Comparison of ENCODE assay signal across 24 cellular contexts in the genomic region with DNA sequence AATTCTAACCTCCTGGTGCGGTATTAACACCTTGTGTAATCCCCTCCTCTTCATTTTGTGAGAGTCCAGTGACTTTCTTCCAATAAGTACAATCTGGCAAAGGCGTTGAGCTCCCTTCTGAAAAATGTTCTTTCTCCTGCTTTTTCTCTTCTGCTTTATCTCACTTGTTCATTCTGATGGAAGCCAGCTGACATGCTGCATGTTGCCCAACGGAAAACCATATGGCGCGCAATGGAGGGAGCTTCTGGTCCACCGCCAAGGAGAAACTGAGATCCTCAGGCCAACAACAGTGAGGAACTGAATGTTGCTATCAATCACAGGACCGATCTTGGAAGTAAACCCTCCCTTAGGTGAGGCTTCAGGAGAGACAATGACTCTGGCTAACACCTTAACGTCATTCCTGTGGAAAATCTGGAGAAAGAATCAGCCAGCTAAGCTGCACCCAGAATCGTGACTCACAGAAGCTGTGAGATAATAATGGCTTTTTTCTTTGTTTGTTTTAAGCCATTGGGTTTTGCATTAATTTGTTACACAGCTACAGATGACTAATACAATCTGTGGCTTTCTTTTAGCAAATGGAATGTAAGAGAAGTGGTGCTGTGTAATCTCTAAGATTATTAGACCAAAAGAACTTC.
DNase-seq lines count a peak whose midpoint lies in the region; ATAC-seq, FAIRE-seq and TF ChIP-seq lines count a peak whose summit lies in the region.
"Had no signal": no experiment of that assay in that cellular context is flagged by ENCODE, and none has a peak within 500 bp of the region (broad histone marks: within the 10 kb centered on the region; RNA-seq: fewer than 3 reads in every experiment).

No MANE protein-coding gene starts in this region.

- no peaks in the 10 kb centered on the region for H4K20me1 ChIP-seq in PC-3 (ENCODE audit: low read length)
- H4K20me1 ChIP-seq in astrocyte (ENCODE audit: insufficient read depth, low read length), result no peaks in the 10 kb centered on the region
- no peaks in the 10 kb centered on the region for H4K20me1 ChIP-seq in smooth muscle cell (ENCODE audit: low read depth)

- POLR2A ChIA-PET in PC-3 (lab: Charles Lee; ENCODE audit: unreplicated experiment), result no interaction called here

- H3K4me3 ChIP-seq in PC-3 (ENCODE audit: low read length) (no peak overlapping the region), astrocyte (ENCODE audit: insufficient read depth, low read depth, low read length) (no peak overlapping the region), smooth muscle cell (no peak overlapping the region)
- H3K4me3 ChIP-seq: GM23338, PC-9 had no signal

- peak overlapping the region; percentile 74 for H3K27ac Mint-ChIP-seq in astrocyte (ENCODE audit: unreplicated experiment)
- H3K27ac Mint-ChIP-seq: CD4-positive, alpha-beta memory T cell; GM23338 had no signal

- CTCF ChIA-PET in PC-3 (lab: Charles Lee), result no interaction called here

- no peaks in the 10 kb centered on the region for H3K27me3 Mint-ChIP-seq in astrocyte (ENCODE audit: low read depth, unreplicated experiment)
- H3K27me3 Mint-ChIP-seq: CD4-positive, alpha-beta memory T cell had no signal

- no peak overlapping the region for H2AFZ ChIP-seq in PC-3 (ENCODE audit: low read length)
- no peak overlapping the region for H2AFZ ChIP-seq in astrocyte (ENCODE audit: low read depth, low read length)
- H2AFZ ChIP-seq in smooth muscle cell (ENCODE audit: low read depth), result no peak overlapping the region
- H2AFZ ChIP-seq: GM23338, PC-9 had no signal

- no peak overlapping the region for H3K4me3 Mint-ChIP-seq in astrocyte (ENCODE audit: unreplicated experiment)
- H3K4me3 Mint-ChIP-seq: CD4-positive, alpha-beta memory T cell; GM23338 had no signal

- no peak overlapping the region for H3K9ac ChIP-seq in PC-3 (ENCODE audit: low read length)
- H3K9ac ChIP-seq in astrocyte (ENCODE audit: low read length), result peak overlapping the region; percentile 54
- peak overlapping the region; percentile 52 for H3K9ac ChIP-seq in smooth muscle cell (ENCODE audit: low read depth)

- WGBS in smooth muscle cell (ENCODE audit: low lambda C conversion rate), result 66% methylated on average over 9 of the region's 9 CpGs

- peaks cover 3% of the 10 kb centered on the region for H3K9me3 Mint-ChIP-seq in astrocyte (ENCODE audit: unreplicated experiment)
- H3K9me3 Mint-ChIP-seq: GM23338 had no signal

- H3K27ac ChIP-seq in PC-3 (ENCODE audit: low read length) (no peak overlapping the region), astrocyte (ENCODE audit: low read depth, low read length) (peak overlapping the region; percentile 80), smooth muscle cell (ENCODE audit: low read depth) (peak overlapping the region; percentile 95)
- H3K27ac ChIP-seq: PC-9, RWPE1 had no signal

- DNase-seq in PC-3 (peak; percentile 4), astrocyte (ENCODE audit: low read depth) (peak; percentile 55), glomerular visceral epithelial cell (ENCODE audit: extremely low spot score) (peak; percentile 48), smooth muscle cell (lab: John Stamatoyannopoulos, UW; ENCODE audit: unreplicated experiment) (no peak), NCI-H1930 (lab: John Stamatoyannopoulos, UW) (no peak)
- no peak for DNase-seq in central memory CD4-positive, alpha-beta T cell
- no peak for DNase-seq in stimulated activated CD4-positive, alpha-beta T cell treated with anti-CD3 and anti-CD28 coated beads, Interleukin-4, amount 100 ng/mL, for 4 hours
- DNase-seq: C1 segment of cervical spinal cord; CD4-positive, alpha-beta memory T cell; COR-L47; HCEC 1CT; NCI-H1092; NCI-H1417 treated with DMSO at 0.1 percent for 48 hours; NCI-H187; NCI-H2171 treated with DMSO at 0.1 percent for 48 hours; NCI-H345; NCI-H524; NCI-H774; NK-92 treated with Interleukin-12 subunit alpha and Interleukin-12 subunit beta, amount 100 ng/mL, for 24 hours; PC-9; SHP77 had no signal

- H3K4me2 ChIP-seq in PC-3 (ENCODE audit: low read length) (no peak overlapping the region), astrocyte (ENCODE audit: low read length) (peak overlapping the region; percentile 30), smooth muscle cell (no peak overlapping the region)
- H3K4me2 ChIP-seq: GM23338, PC-9 had no signal

- H3K36me3 ChIP-seq in PC-3 (ENCODE audit: low read depth, low read length), result no peaks in the 10 kb centered on the region
- H3K36me3 ChIP-seq in astrocyte (ENCODE audit: insufficient read depth, low read length), result no peaks in the 10 kb centered on the region
- H3K36me3 ChIP-seq in smooth muscle cell (ENCODE audit: low read depth), result no peaks in the 10 kb centered on the region

- no peaks in the 10 kb centered on the region for H3K9me2 ChIP-seq in PC-3 (replicated peaks; ENCODE audit: low read length)

- H3K4me1 Mint-ChIP-seq in astrocyte (ENCODE audit: low read depth, unreplicated experiment), result peaks cover 13% of the 10 kb centered on the region
- H3K4me1 Mint-ChIP-seq: CD4-positive, alpha-beta memory T cell; GM23338 had no signal

- H3K36me3 Mint-ChIP-seq in astrocyte (ENCODE audit: low read depth, unreplicated experiment), result no peaks in the 10 kb centered on the region
- H3K36me3 Mint-ChIP-seq: CD4-positive, alpha-beta memory T cell had no signal

- H3K9me3 ChIP-seq in PC-3 (ENCODE audit: low read length) (peaks cover 10% of the 10 kb centered on the region; the same call in 1 of the 2 replicates), astrocyte (ENCODE audit: insufficient read depth, low read depth, low read length) (peaks cover 6% of the 10 kb centered on the region), smooth muscle cell (replicated peaks; ENCODE audit: low read depth) (no peaks in the 10 kb centered on the region)

- ATAC-seq in PC-3, result no peak
- ATAC-seq: GM23338 had no signal

- H3F3A ChIP-seq in PC-3 (ENCODE audit: low read length, unreplicated experiment), result no peaks in the 10 kb centered on the region
- no peaks in the 10 kb centered on the region for H3F3A ChIP-seq in smooth muscle cell (ENCODE audit: low read depth)

- intact Hi-C loops in PC-3 (cut with micrococcal nuclease), result no loop called here

- no TSS peak for BruUV-seq in PC-3 (replicated peaks; lab: Mats Ljungman, UMichigan)

- no peaks in the 10 kb centered on the region for H3K27me3 ChIP-seq in PC-3 (ENCODE audit: low read length)
- H3K27me3 ChIP-seq in astrocyte (ENCODE audit: insufficient read depth, low read length), result no peaks in the 10 kb centered on the region
- H3K27me3 ChIP-seq in smooth muscle cell (ENCODE audit: low read depth), result no peaks in the 10 kb centered on the region

- no peak for TF ChIP-seq CTCF in PC-3 (conservative IDR thresholded peaks at IDR 0.05; ENCODE audit: low read depth, low read length)
- no peak for TF ChIP-seq CTCF in astrocyte (IDR thresholded peaks at IDR 0.05; ENCODE audit: insufficient read depth, low read depth, low read length)
- TF ChIP-seq CTCF in smooth muscle cell (IDR thresholded peaks at IDR 0.05; ENCODE audit: borderline replicate concordance, insufficient read depth, poor library complexity, severe bottlenecking), result no peak

- FAIRE-seq in astrocyte (lab: Jason Lieb, UNC), result no peak
- FAIRE-seq: G401.6 had no signal

- H3K4me1 ChIP-seq in PC-3 (ENCODE audit: insufficient read depth, low read length) (no peaks in the 10 kb centered on the region), astrocyte (ENCODE audit: insufficient read depth, low read length) (no peaks in the 10 kb centered on the region), smooth muscle cell (ENCODE audit: low read depth) (no peaks in the 10 kb centered on the region)

- H3K79me2 ChIP-seq in PC-3 (ENCODE audit: low read length), result no peaks in the 10 kb centered on the region
- H3K79me2 ChIP-seq in astrocyte (ENCODE audit: insufficient read depth, low read length), result no peaks in the 10 kb centered on the region
- H3K79me2 ChIP-seq in smooth muscle cell (ENCODE audit: low read depth), result no peaks in the 10 kb centered on the region

Comparison
In these comparisons a context has a peak if more than half of its experiments do, and no peak if none do; other contexts are left out.
1. DNase-seq: peak in PC-3 (single experiment), astrocyte (single experiment) and glomerular visceral epithelial cell (single experiment); none in smooth muscle cell (single experiment), NCI-H1930 (0 of 2), central memory CD4-positive, alpha-beta T cell (single experiment) and stimulated activated CD4-positive, alpha-beta T cell treated with anti-CD3 and anti-CD28 coated beads, Interleukin-4, amount 100 ng/mL, for 4 hours (0 of 2).